In genomic region chr6:79430913-79431312, GRCh38 we compare ENCODE assay signal across 33 cellular contexts.
"Had no signal": no experiment of that assay in that cellular context is flagged by ENCODE, and none has a peak within 500 bp of the region (broad histone marks: within the 10 kb centered on the region; RNA-seq: fewer than 3 reads in every experiment).

No MANE protein-coding gene starts in this region.

- H3K4me3 Mint-ChIP-seq: activated B cell treated with CpG ODN at 0.5 μM for 24 hours; activated CD4-positive, alpha-beta T cell treated with anti-CD3 and anti-CD28 coated beads for 36 hours; activated CD8-positive, alpha-beta memory T cell treated with anti-CD3 and anti-CD28 coated beads, Interleukin-2, amount 10 ng/mL, durations not matched to agents 7 days and 5 days; activated CD8-positive, alpha-beta T cell treated with anti-CD3 and anti-CD28 coated beads, Interleukin-2, amount 10 ng/mL, durations not matched to agents 7 days and 5 days; activated naive CD8-positive, alpha-beta T cell; activated T-cell treated with anti-CD3 and anti-CD28 coated beads, Interleukin-2, amount 50 U/mL, for 72 hours; brain; nephron; stimulated activated memory B cell treated with anti-CD40 and anti-IgM and Interleukin-4, amounts not matched to agents 10 μg/mL and 1 μg/mL and 100 μg/mL, for 72 hours; stimulated activated naive CD8-positive, alpha-beta T cell treated with anti-CD3 and anti-CD28 coated beads, Interleukin-15, amount 100 ng/mL, for 72 hours; T-helper 17 cell had no signal

- H3K27me3 ChIP-seq: adrenal gland, ascending aorta, cardiac muscle cell, esophagus muscularis mucosa, foreskin keratinocyte, heart left ventricle, pancreas, sigmoid colon, upper lobe of left lung, vagina had no signal

- H3K27me3 Mint-ChIP-seq: activated B cell treated with CpG ODN at 0.5 μM for 24 hours; activated CD4-positive, alpha-beta T cell treated with anti-CD3 and anti-CD28 coated beads for 36 hours; activated CD8-positive, alpha-beta memory T cell treated with anti-CD3 and anti-CD28 coated beads, Interleukin-2, amount 10 ng/mL, durations not matched to agents 7 days and 5 days; stimulated activated memory B cell treated with anti-CD40 and anti-IgM and Interleukin-4, amounts not matched to agents 10 μg/mL and 1 μg/mL and 100 μg/mL, for 72 hours; stimulated activated naive CD8-positive, alpha-beta T cell treated with anti-CD3 and anti-CD28 coated beads, Interleukin-15, amount 100 ng/mL, for 72 hours had no signal

- H3K27ac ChIP-seq: adrenal gland, ascending aorta, cardiac muscle cell, esophagus muscularis mucosa, foreskin keratinocyte, heart left ventricle, pancreas, prostate gland, sigmoid colon, upper lobe of left lung, vagina had no signal

- DNase-seq: activated B cell treated with CpG ODN at 0.5 μM for 24 hours; activated CD4-positive, alpha-beta T cell treated with anti-CD3 and anti-CD28 coated beads for 36 hours; activated CD8-positive, alpha-beta memory T cell treated with anti-CD3 and anti-CD28 coated beads, Interleukin-2, amount 10 ng/mL, durations not matched to agents 7 days and 5 days; activated CD8-positive, alpha-beta T cell treated with anti-CD3 and anti-CD28 coated beads, Interleukin-2, amount 10 ng/mL, durations not matched to agents 7 days and 5 days; activated naive CD4-positive, alpha-beta T cell; activated T-cell treated with anti-CD3 and anti-CD28 coated beads, Interleukin-2, amount 50 U/mL, for 72 hours; adrenal gland; cerebellar nuclear complex; cortex of kidney; foreskin keratinocyte; heart left ventricle; hypothalamus; left cardiac atrium; left ventricle myocardium superior; pancreas; sigmoid colon; stimulated activated CD4-positive, alpha-beta T cell treated with anti-CD3 and anti-CD28 coated beads, Interleukin-1b, Interleukin-23, amount 100 ng/mL, for 48 hours; stimulated activated CD4-positive, alpha-beta T cell treated with anti-CD3 and anti-CD28 coated beads, Interleukin-4, amount 100 ng/mL, for 4 hours; stimulated activated CD8-positive, alpha-beta memory T cell treated with anti-CD3 and anti-CD28 coated beads, Interleukin-4, amount 100 ng/mL, for 48 hours; stimulated activated naive CD8-positive, alpha-beta T cell treated with anti-CD3 and anti-CD28 coated beads, Interleukin-15, amount 100 ng/mL, for 72 hours; substantia nigra; T-helper 17 cell had no signal

- H3K27ac Mint-ChIP-seq: activated B cell treated with CpG ODN at 0.5 μM for 24 hours; activated CD4-positive, alpha-beta T cell treated with anti-CD3 and anti-CD28 coated beads for 36 hours; activated CD8-positive, alpha-beta memory T cell treated with anti-CD3 and anti-CD28 coated beads, Interleukin-2, amount 10 ng/mL, durations not matched to agents 7 days and 5 days; activated CD8-positive, alpha-beta T cell treated with anti-CD3 and anti-CD28 coated beads, Interleukin-2, amount 10 ng/mL, durations not matched to agents 7 days and 5 days; activated naive CD8-positive, alpha-beta T cell; activated T-cell treated with anti-CD3 and anti-CD28 coated beads, Interleukin-2, amount 50 U/mL, for 72 hours; brain; nephron; stimulated activated memory B cell treated with anti-CD40 and anti-IgM and Interleukin-4, amounts not matched to agents 10 μg/mL and 1 μg/mL and 100 μg/mL, for 72 hours; stimulated activated naive CD8-positive, alpha-beta T cell treated with anti-CD3 and anti-CD28 coated beads, Interleukin-15, amount 100 ng/mL, for 72 hours; T-helper 17 cell had no signal

- H3K9me3 ChIP-seq: adrenal gland, ascending aorta, esophagus muscularis mucosa, heart left ventricle, pancreas, prostate gland, sigmoid colon, upper lobe of left lung, vagina had no signal

- H3K4me2 ChIP-seq: smooth muscle cell had no signal

- H3K4me1 Mint-ChIP-seq: activated B cell treated with CpG ODN at 0.5 μM for 24 hours; activated CD4-positive, alpha-beta T cell treated with anti-CD3 and anti-CD28 coated beads for 36 hours; activated CD8-positive, alpha-beta memory T cell treated with anti-CD3 and anti-CD28 coated beads, Interleukin-2, amount 10 ng/mL, durations not matched to agents 7 days and 5 days; stimulated activated memory B cell treated with anti-CD40 and anti-IgM and Interleukin-4, amounts not matched to agents 10 μg/mL and 1 μg/mL and 100 μg/mL, for 72 hours; stimulated activated naive CD8-positive, alpha-beta T cell treated with anti-CD3 and anti-CD28 coated beads, Interleukin-15, amount 100 ng/mL, for 72 hours had no signal

- H3K9me3 Mint-ChIP-seq: activated B cell treated with CpG ODN at 0.5 μM for 24 hours; activated T-cell treated with anti-CD3 and anti-CD28 coated beads, Interleukin-2, amount 50 U/mL, for 72 hours; brain; nephron; stimulated activated memory B cell treated with anti-CD40 and anti-IgM and Interleukin-4, amounts not matched to agents 10 μg/mL and 1 μg/mL and 100 μg/mL, for 72 hours; stimulated activated naive CD8-positive, alpha-beta T cell treated with anti-CD3 and anti-CD28 coated beads, Interleukin-15, amount 100 ng/mL, for 72 hours had no signal

- H3K4me1 ChIP-seq: adrenal gland, ascending aorta, esophagus muscularis mucosa, foreskin keratinocyte, heart left ventricle, pancreas, prostate gland, sigmoid colon, upper lobe of left lung, vagina had no signal

- H3K36me3 Mint-ChIP-seq: activated CD8-positive, alpha-beta memory T cell treated with anti-CD3 and anti-CD28 coated beads, Interleukin-2, amount 10 ng/mL, durations not matched to agents 7 days and 5 days; activated naive CD8-positive, alpha-beta T cell; brain; stimulated activated memory B cell treated with anti-CD40 and anti-IgM and Interleukin-4, amounts not matched to agents 10 μg/mL and 1 μg/mL and 100 μg/mL, for 72 hours had no signal
